ENCODE assay signal across 1 cellular context in genomic region chr16:30052671-30053372, GRCh38.
TF ChIP-seq lines count a peak whose summit lies in the region.

No MANE protein-coding gene starts in this region.

TF ChIP-seq in endothelial cell of umbilical vein, 7 proteins besides CTCF, POLR2A, EP300 and RAD21 (continued from another document):
- TF ChIP-seq POLR2AphosphoS5 (IDR thresholded peaks at IDR 0.05; ENCODE audit: insufficient read depth, low read depth, low read length), result peak; percentile 65
